Comparison of ENCODE assay signal across 1 cellular context in genomic region chr10:119207713-119208552, GRCh38.
TF ChIP-seq lines count a peak whose summit lies in the region.

No MANE protein-coding gene starts in this region.

TF ChIP-seq in HepG2, 621 proteins besides CTCF, POLR2A, EP300 and RAD21 (continued from another document and continues in another):
- TF ChIP-seq CREBL2 (CRISPR knock-in tag; IDR thresholded peaks at IDR 0.05; ENCODE audit: borderline replicate concordance) (no peak), ZKSCAN8 (CRISPR knock-in tag; IDR thresholded peaks at IDR 0.05; ENCODE audit: borderline replicate concordance) (no peak), NFE2L1 (CRISPR knock-in tag; IDR thresholded peaks at IDR 0.05; ENCODE audit: borderline replicate concordance) (no peak), REL (CRISPR knock-in tag; conservative IDR thresholded peaks at IDR 0.05) (0 out of 2 replicates have a peak, but pooled peaks have one; percentile 32), ZNF737 (CRISPR knock-in tag; IDR thresholded peaks at IDR 0.05; ENCODE audit: borderline replicate concordance) (no peak), NCOR1 (IDR thresholded peaks at IDR 0.05; ENCODE audit: borderline replicate concordance, low read length) (no peak), SP140L (CRISPR knock-in tag; IDR thresholded peaks at IDR 0.05; ENCODE audit: borderline replicate concordance) (no peak), YEATS4 (CRISPR knock-in tag; IDR thresholded peaks at IDR 0.05; ENCODE audit: borderline replicate concordance) (peak; percentile 26; the same call in 1 of the 2 replicates), KDM5A (IDR thresholded peaks at IDR 0.05; ENCODE audit: borderline replicate concordance, low read length) (peak; percentile 56; the same call in 1 of the 2 replicates), ATF7-NPFF (CRISPR knock-in tag; IDR thresholded peaks at IDR 0.05; ENCODE audit: low read depth) (no peak; the same call in 1 of the 2 replicates), CSRNP1 (CRISPR knock-in tag; IDR thresholded peaks at IDR 0.05) (no peak), ZNF547 (CRISPR knock-in tag; IDR thresholded peaks at IDR 0.05) (no peak), LCORL (IDR thresholded peaks at IDR 0.05) (no peak), LCORL (CRISPR knock-in tag; IDR thresholded peaks at IDR 0.05) (0 out of 2 replicates have a peak, but pooled peaks have one; percentile 25), GZF1 (CRISPR knock-in tag; IDR thresholded peaks at IDR 0.05) (no peak), ZNF781 (CRISPR knock-in tag; IDR thresholded peaks at IDR 0.05; ENCODE audit: borderline replicate concordance, not compliant biosample characterization) (no peak), ZSCAN29 (CRISPR knock-in tag; conservative IDR thresholded peaks at IDR 0.05) (0 out of 2 replicates have a peak, but pooled peaks have one; percentile 20), JARID2 (CRISPR knock-in tag; IDR thresholded peaks at IDR 0.05; ENCODE audit: insufficient replicate concordance) (no peak), MLXIP (CRISPR knock-in tag; IDR thresholded peaks at IDR 0.05; ENCODE audit: borderline replicate concordance) (no peak), ZNF496 (CRISPR knock-in tag; IDR thresholded peaks at IDR 0.05; ENCODE audit: insufficient replicate concordance) (no peak), KAT7 (CRISPR knock-in tag; IDR thresholded peaks at IDR 0.05; ENCODE audit: borderline replicate concordance) (no peak), ZNF251 (CRISPR knock-in tag; IDR thresholded peaks at IDR 0.05) (no peak), TEAD2 (CRISPR knock-in tag; IDR thresholded peaks at IDR 0.05) (no peak), KDM2A (CRISPR knock-in tag; IDR thresholded peaks at IDR 0.05; ENCODE audit: borderline replicate concordance, low read depth) (no peak), MTF2 (CRISPR knock-in tag; IDR thresholded peaks at IDR 0.05; ENCODE audit: borderline replicate concordance) (no peak), PCBP1 (IDR thresholded peaks at IDR 0.05; ENCODE audit: borderline replicate concordance, low read depth, low read length) (no peak), MAF1 (CRISPR knock-in tag; IDR thresholded peaks at IDR 0.05; ENCODE audit: borderline replicate concordance) (no peak), ZSCAN30 (CRISPR knock-in tag; IDR thresholded peaks at IDR 0.05) (no peak), FOXK1 (CRISPR knock-in tag; IDR thresholded peaks at IDR 0.05; ENCODE audit: borderline replicate concordance, low read depth) (no peak), POGZ (CRISPR knock-in tag; IDR thresholded peaks at IDR 0.05) (no peak), KDM3A (CRISPR knock-in tag; IDR thresholded peaks at IDR 0.05; ENCODE audit: low read depth) (no peak), XRCC5 (optimal IDR thresholded peaks at IDR 0.05; ENCODE audit: low read length) (no peak), ZC3H13 (CRISPR knock-in tag; IDR thresholded peaks at IDR 0.05) (no peak), PRMT3 (CRISPR knock-in tag; IDR thresholded peaks at IDR 0.05; ENCODE audit: borderline replicate concordance, low read depth) (no peak), ARID4A (CRISPR knock-in tag; IDR thresholded peaks at IDR 0.05; ENCODE audit: borderline replicate concordance) (peak; percentile 73), SNAPC5 (CRISPR knock-in tag; IDR thresholded peaks at IDR 0.05; ENCODE audit: borderline replicate concordance) (no peak), MAFK (conservative IDR thresholded peaks at IDR 0.05 in 1 of 2, IDR thresholded peaks at IDR 0.05 in 1 of 2; ENCODE audit: low read length in 2 of 2) (no peak), RAD51 (IDR thresholded peaks at IDR 0.05; ENCODE audit: borderline replicate concordance) (no peak)
- TF ChIP-seq, protein P1, sequence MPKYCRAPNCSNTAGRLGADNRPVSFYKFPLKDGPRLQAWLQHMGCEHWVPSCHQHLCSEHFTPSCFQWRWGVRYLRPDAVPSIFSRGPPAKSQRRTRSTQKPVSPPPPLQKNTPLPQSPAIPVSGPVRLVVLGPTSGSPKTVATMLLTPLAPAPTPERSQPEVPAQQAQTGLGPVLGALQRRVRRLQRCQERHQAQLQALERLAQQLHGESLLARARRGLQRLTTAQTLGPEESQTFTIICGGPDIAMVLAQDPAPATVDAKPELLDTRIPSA (CRISPR knock-in tag; IDR thresholded peaks at IDR 0.05; ENCODE audit: borderline replicate concordance): no peak
- TF ChIP-seq, protein P2, sequence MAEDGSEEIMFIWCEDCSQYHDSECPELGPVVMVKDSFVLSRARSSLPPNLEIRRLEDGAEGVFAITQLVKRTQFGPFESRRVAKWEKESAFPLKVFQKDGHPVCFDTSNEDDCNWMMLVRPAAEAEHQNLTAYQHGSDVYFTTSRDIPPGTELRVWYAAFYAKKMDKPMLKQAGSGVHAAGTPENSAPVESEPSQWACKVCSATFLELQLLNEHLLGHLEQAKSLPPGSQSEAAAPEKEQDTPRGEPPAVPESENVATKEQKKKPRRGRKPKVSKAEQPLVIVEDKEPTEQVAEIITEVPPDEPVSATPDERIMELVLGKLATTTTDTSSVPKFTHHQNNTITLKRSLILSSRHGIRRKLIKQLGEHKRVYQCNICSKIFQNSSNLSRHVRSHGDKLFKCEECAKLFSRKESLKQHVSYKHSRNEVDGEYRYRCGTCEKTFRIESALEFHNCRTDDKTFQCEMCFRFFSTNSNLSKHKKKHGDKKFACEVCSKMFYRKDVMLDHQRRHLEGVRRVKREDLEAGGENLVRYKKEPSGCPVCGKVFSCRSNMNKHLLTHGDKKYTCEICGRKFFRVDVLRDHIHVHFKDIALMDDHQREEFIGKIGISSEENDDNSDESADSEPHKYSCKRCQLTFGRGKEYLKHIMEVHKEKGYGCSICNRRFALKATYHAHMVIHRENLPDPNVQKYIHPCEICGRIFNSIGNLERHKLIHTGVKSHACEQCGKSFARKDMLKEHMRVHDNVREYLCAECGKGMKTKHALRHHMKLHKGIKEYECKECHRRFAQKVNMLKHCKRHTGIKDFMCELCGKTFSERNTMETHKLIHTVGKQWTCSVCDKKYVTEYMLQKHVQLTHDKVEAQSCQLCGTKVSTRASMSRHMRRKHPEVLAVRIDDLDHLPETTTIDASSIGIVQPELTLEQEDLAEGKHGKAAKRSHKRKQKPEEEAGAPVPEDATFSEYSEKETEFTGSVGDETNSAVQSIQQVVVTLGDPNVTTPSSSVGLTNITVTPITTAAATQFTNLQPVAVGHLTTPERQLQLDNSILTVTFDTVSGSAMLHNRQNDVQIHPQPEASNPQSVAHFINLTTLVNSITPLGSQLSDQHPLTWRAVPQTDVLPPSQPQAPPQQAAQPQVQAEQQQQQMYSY (CRISPR knock-in tag; IDR thresholded peaks at IDR 0.05): no peak
- TF ChIP-seq, protein P3, sequence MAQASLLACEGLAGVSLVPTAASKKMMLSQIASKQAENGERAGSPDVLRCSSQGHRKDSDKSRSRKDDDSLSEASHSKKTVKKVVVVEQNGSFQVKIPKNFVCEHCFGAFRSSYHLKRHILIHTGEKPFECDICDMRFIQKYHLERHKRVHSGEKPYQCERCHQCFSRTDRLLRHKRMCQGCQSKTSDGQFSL (CRISPR knock-in tag; IDR thresholded peaks at IDR 0.05): no peak
- TF ChIP-seq, protein P4, sequence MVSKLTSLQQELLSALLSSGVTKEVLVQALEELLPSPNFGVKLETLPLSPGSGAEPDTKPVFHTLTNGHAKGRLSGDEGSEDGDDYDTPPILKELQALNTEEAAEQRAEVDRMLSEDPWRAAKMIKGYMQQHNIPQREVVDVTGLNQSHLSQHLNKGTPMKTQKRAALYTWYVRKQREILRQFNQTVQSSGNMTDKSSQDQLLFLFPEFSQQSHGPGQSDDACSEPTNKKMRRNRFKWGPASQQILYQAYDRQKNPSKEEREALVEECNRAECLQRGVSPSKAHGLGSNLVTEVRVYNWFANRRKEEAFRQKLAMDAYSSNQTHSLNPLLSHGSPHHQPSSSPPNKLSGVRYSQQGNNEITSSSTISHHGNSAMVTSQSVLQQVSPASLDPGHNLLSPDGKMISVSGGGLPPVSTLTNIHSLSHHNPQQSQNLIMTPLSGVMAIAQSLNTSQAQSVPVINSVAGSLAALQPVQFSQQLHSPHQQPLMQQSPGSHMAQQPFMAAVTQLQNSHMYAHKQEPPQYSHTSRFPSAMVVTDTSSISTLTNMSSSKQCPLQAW (CRISPR knock-in tag; IDR thresholded peaks at IDR 0.05): no peak
- TF ChIP-seq, protein P5, sequence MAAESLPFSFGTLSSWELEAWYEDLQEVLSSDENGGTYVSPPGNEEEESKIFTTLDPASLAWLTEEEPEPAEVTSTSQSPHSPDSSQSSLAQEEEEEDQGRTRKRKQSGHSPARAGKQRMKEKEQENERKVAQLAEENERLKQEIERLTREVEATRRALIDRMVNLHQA (CRISPR knock-in tag; IDR thresholded peaks at IDR 0.05): no peak
- TF ChIP-seq, protein P6, sequence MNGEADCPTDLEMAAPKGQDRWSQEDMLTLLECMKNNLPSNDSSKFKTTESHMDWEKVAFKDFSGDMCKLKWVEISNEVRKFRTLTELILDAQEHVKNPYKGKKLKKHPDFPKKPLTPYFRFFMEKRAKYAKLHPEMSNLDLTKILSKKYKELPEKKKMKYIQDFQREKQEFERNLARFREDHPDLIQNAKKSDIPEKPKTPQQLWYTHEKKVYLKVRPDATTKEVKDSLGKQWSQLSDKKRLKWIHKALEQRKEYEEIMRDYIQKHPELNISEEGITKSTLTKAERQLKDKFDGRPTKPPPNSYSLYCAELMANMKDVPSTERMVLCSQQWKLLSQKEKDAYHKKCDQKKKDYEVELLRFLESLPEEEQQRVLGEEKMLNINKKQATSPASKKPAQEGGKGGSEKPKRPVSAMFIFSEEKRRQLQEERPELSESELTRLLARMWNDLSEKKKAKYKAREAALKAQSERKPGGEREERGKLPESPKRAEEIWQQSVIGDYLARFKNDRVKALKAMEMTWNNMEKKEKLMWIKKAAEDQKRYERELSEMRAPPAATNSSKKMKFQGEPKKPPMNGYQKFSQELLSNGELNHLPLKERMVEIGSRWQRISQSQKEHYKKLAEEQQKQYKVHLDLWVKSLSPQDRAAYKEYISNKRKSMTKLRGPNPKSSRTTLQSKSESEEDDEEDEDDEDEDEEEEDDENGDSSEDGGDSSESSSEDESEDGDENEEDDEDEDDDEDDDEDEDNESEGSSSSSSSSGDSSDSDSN (CRISPR knock-in tag; IDR thresholded peaks at IDR 0.05): peak; percentile 21; the same call in 1 of the 2 replicates
